16 cellular contexts compared by ENCODE assay signal in genomic region chr19:48826606-48827020, GRCh38. TPM values are rescaled to one million over a fixed set of nuclear protein-coding genes. Genes with fewer than 3 reads are reported as not detected.
DNase-seq lines count a peak whose midpoint lies in the region; ATAC-seq, FAIRE-seq and TF ChIP-seq lines count a peak whose summit lies in the region.
"Had no signal": no experiment of that assay in that cellular context is flagged by ENCODE, and none has a peak within 500 bp of the region (broad histone marks: within the 10 kb centered on the region; RNA-seq: fewer than 3 reads in every experiment).

No MANE protein-coding gene starts in this region.

- H3K27ac ChIP-seq in A549: no peak overlapping the region

- intact Hi-C loops in cardiac septum (cut with DNase I): no loop called here

- TF ChIP-seq POLR2A in A549 (IDR thresholded peaks at IDR 0.05; ENCODE audit: low read length): no peak

- H3K4me3 Mint-ChIP-seq in mesothelial cell of epicardium: no peak overlapping the region
- H3K4me3 Mint-ChIP-seq: activated CD4-positive, alpha-beta T cell treated with anti-CD3 and anti-CD28 coated beads, Interleukin-2, amount 10 ng/mL, durations not matched to agents 24 days and 14 days; immature natural killer cell; T-helper 1 cell treated with Interleukin-12 subunit alpha and Interleukin-12 subunit beta and Interleukin-4 antibody, amounts not matched to agents 30 μg/mL and 1 μg/mL, for 36 hours had no signal

- no peak for FAIRE-seq in A549 (lab: Jason Lieb, UNC)

- in situ Hi-C loops in astrocyte of the spinal cord (cut with HindIII; ENCODE audit: low sequenced_read_pairs): no loop called here

- no peak for TF ChIP-seq RAD21 in A549 (conservative IDR thresholded peaks at IDR 0.05 in 1 of 2, IDR thresholded peaks at IDR 0.05 in 1 of 2)

- no peaks in the 10 kb centered on the region for H3K9me3 ChIP-seq in A549
- H3K9me3 ChIP-seq: MG63 had no signal

- peak; percentile 50 to 52; a peak in 2 of 6 replicates for ATAC-seq in A549
- ATAC-seq in left lobe of liver: peak; percentile 84
- ATAC-seq: Panc1 had no signal

- no peaks in the 10 kb centered on the region for H3K27me3 Mint-ChIP-seq in mesothelial cell of epicardium (ENCODE audit: low read depth)
- H3K27me3 Mint-ChIP-seq: activated CD4-positive, alpha-beta T cell treated with anti-CD3 and anti-CD28 coated beads, Interleukin-2, amount 10 ng/mL, durations not matched to agents 24 days and 14 days had no signal

- TF ChIP-seq CTCF in A549 (IDR thresholded peaks at IDR 0.05): no peak
- TF ChIP-seq CTCF in GM12872 (IDR thresholded peaks at IDR 0.05; ENCODE audit: insufficient read depth, low read depth, low read length): peak; percentile 24; the same call in 1 of the 3 replicates
- TF ChIP-seq CTCF in astrocyte of the spinal cord (IDR thresholded peaks at IDR 0.05; ENCODE audit: low read depth, low read length): peak; percentile 5
- no peak for TF ChIP-seq CTCF in mesothelial cell of epicardium (IDR thresholded peaks at IDR 0.05; ENCODE audit: unreplicated experiment)

- no peaks in the 10 kb centered on the region for H3K4me1 ChIP-seq in A549

- CTCF ChIA-PET in A549 (lab: Yijun Ruan, JAX): interaction anchor here (1.3 to 12.3 kb wide), 9 partner anchors 10 to 248 kb away, joined by 3 to 151 read pairs (median 13); partner anchors contain the start of genes BCAT2 and HSD17B14

- 85% methylated on average over 8 of the region's 8 CpGs for WGBS in A549 (ENCODE audit: missing lambda C conversion rate)

- POLR2A ChIA-PET in A549 (lab: Yijun Ruan, JAX): interaction anchor here (0.9 kb wide), 1 partner anchor 88 kb away, joined by 4 read pairs; no protein-coding TSS in a partner anchor

- H3K27ac Mint-ChIP-seq in mesothelial cell of epicardium: no peak overlapping the region
- H3K27ac Mint-ChIP-seq: activated CD4-positive, alpha-beta T cell treated with anti-CD3 and anti-CD28 coated beads, Interleukin-2, amount 10 ng/mL, durations not matched to agents 24 days and 14 days; immature natural killer cell; T-helper 1 cell treated with Interleukin-12 subunit alpha and Interleukin-12 subunit beta and Interleukin-4 antibody, amounts not matched to agents 30 μg/mL and 1 μg/mL, for 36 hours had no signal

- H3K4me1 Mint-ChIP-seq in mesothelial cell of epicardium: peaks cover 7% of the 10 kb centered on the region
- H3K4me1 Mint-ChIP-seq: activated CD4-positive, alpha-beta T cell treated with anti-CD3 and anti-CD28 coated beads, Interleukin-2, amount 10 ng/mL, durations not matched to agents 24 days and 14 days; immature natural killer cell had no signal

- peaks cover 8% of the 10 kb centered on the region for H3K36me3 Mint-ChIP-seq in mesothelial cell of epicardium
- H3K36me3 Mint-ChIP-seq: immature natural killer cell had no signal

- peak in 1 of 2 experiments; percentile 56 for DNase-seq in A549 (ENCODE audit: low read depth in 1 of 2, low spot score in 1 of 2)
- DNase-seq in astrocyte of the spinal cord (ENCODE audit: low read depth, low spot score): no peak
- peak; percentile 92 for DNase-seq in left lobe of liver (ENCODE audit: low spot score)
- no peak for DNase-seq in DMS153 treated with DMSO at 0.1 percent for 48 hours (lab: John Stamatoyannopoulos, UW; ENCODE audit: unreplicated experiment)
- no peak for DNase-seq in mesothelial cell of epicardium (ENCODE audit: low spot score in 2 of 2, unreplicated experiment in 2 of 2)
- DNase-seq in NCI-H446 treated with DMSO at 0.1 percent for 48 hours (lab: John Stamatoyannopoulos, UW): no peak
- no peak for DNase-seq in cardiac septum (ENCODE audit: low spot score)
- DNase-seq: activated CD4-positive, alpha-beta T cell treated with anti-CD3 and anti-CD28 coated beads, Interleukin-2, amount 10 ng/mL, durations not matched to agents 24 days and 14 days; activated T-cell treated with anti-CD3 and anti-CD28 coated beads, Interleukin-2, amount 50 U/mL, for 48 hours; dermis blood vessel endothelial cell; foreskin fibroblast; immature natural killer cell; MG63 had no signal

- no peaks in the 10 kb centered on the region for H3K9me3 Mint-ChIP-seq in mesothelial cell of epicardium
- H3K9me3 Mint-ChIP-seq: activated CD4-positive, alpha-beta T cell treated with anti-CD3 and anti-CD28 coated beads, Interleukin-2, amount 10 ng/mL, durations not matched to agents 24 days and 14 days; immature natural killer cell; T-helper 1 cell treated with Interleukin-12 subunit alpha and Interleukin-12 subunit beta and Interleukin-4 antibody, amounts not matched to agents 30 μg/mL and 1 μg/mL, for 36 hours had no signal

- no peak overlapping the region for H3K4me2 ChIP-seq in A549

- TF ChIP-seq EP300 in A549 (IDR thresholded peaks at IDR 0.05): no peak

- H3K4me3 ChIP-seq in A549 (no peak overlapping the region), astrocyte of the spinal cord (ENCODE audit: low read depth, low read length) (no peak overlapping the region)
- H3K4me3 ChIP-seq: MG63 had no signal

TF ChIP-seq in A549, 52 proteins besides CTCF, POLR2A, EP300 and RAD21:
- TF ChIP-seq CHD4 (IDR thresholded peaks at IDR 0.05; ENCODE audit: borderline replicate concordance) (no peak), JUNB (IDR thresholded peaks at IDR 0.05) (no peak), GATA3 (IDR thresholded peaks at IDR 0.05; ENCODE audit: borderline replicate concordance) (no peak), KDM5A (IDR thresholded peaks at IDR 0.05) (no peak), HOXA7 (CRISPR knock-in tag; IDR thresholded peaks at IDR 0.05) (no peak), HOXB13 (CRISPR knock-in tag; IDR thresholded peaks at IDR 0.05; ENCODE audit: low read depth) (no peak), BHLHE40 (IDR thresholded peaks at IDR 0.05; ENCODE audit: low read depth, low read length) (no peak), ZSCAN20 (CRISPR knock-in tag; IDR thresholded peaks at IDR 0.05) (no peak), ELK1 (IDR thresholded peaks at IDR 0.05; ENCODE audit: low read depth, low read length) (no peak), HEYL (CRISPR knock-in tag; IDR thresholded peaks at IDR 0.05) (no peak), MYC (IDR thresholded peaks at IDR 0.05; ENCODE audit: borderline replicate concordance, low read length) (no peak), RFX5 (IDR thresholded peaks at IDR 0.05) (no peak), EHF (CRISPR knock-in tag; IDR thresholded peaks at IDR 0.05) (no peak), NPAS2 (CRISPR knock-in tag; IDR thresholded peaks at IDR 0.05; ENCODE audit: borderline replicate concordance) (no peak), CHD2 (IDR thresholded peaks at IDR 0.05; ENCODE audit: low read length, partially characterized antibody) (no peak), USF2 (IDR thresholded peaks at IDR 0.05) (no peak), POLR2AphosphoS2 (conservative IDR thresholded peaks at IDR 0.05; ENCODE audit: low read length) (no peak)

RNA-seq across cellular contexts. Expression of gene HSD17B14, which starts 9.7 kb away (rescaled TPM):
- polyA plus RNA-seq in A549 (2011; rRNA removed) (8.1 and 11.1 TPM in 2 replicates), A549 (2017; fragmentation: RNase III; extraction: RNeasy Plus Mini Kit Qiagen cat#74134 plus additional on column Dnase treatment) (10.6 to 20.9 TPM (median 19.5 TPM) in 3 replicates)
- polyA plus RNA-seq in A549 (2012; cell fraction: cytosol; rRNA removed): 13.6 and 15.8 TPM in 2 replicates
- 19.8 and 22.5 TPM in 2 replicates for polyA plus RNA-seq in A549 (2012; cell fraction: nucleus; rRNA removed)
- polyA minus RNA-seq in A549 (2011; rRNA and poly(A)+ RNA removed): 5.8 TPM in 2 replicates
- total RNA-seq in left lobe of liver (15.7 TPM), mesothelial cell of epicardium (22.9 to 29.6 TPM (median 27.1 TPM) in 3 replicates), cardiac septum (1.9 TPM)
- polyA plus RNA-seq: immature natural killer cell had no signal

RNA-seq across cellular contexts. Expression of gene BCAT2, which starts 15.8 kb away (rescaled TPM):
- 30.4 and 31.9 TPM in 2 replicates for polyA plus RNA-seq in A549 (2011; rRNA removed)
- 93.7 and 119 TPM in 2 replicates for polyA plus RNA-seq in A549 (2012; cell fraction: cytosol; rRNA removed)
- polyA plus RNA-seq in A549 (2012; cell fraction: nucleus; rRNA removed): 166 and 195 TPM in 2 replicates
- polyA plus RNA-seq in A549 (2017; fragmentation: RNase III; extraction: RNeasy Plus Mini Kit Qiagen cat#74134 plus additional on column Dnase treatment): 46.4 to 47.9 TPM (median 47.2 TPM) in 3 replicates
- 35.4 and 36.8 TPM in 2 replicates for polyA minus RNA-seq in A549 (2011; rRNA and poly(A)+ RNA removed)
- 21.7 TPM for total RNA-seq in left lobe of liver
- 45.3 to 47.3 TPM (median 45.7 TPM) in 3 replicates for total RNA-seq in mesothelial cell of epicardium
- 48.9 TPM for total RNA-seq in cardiac septum

RNA-seq across cellular contexts. Expression of gene PLEKHA4, which starts 41.8 kb away (rescaled TPM):
- polyA plus RNA-seq in A549 (2011; rRNA removed) (0.34 and 0.42 TPM in 2 replicates), A549 (2017; fragmentation: RNase III; extraction: RNeasy Plus Mini Kit Qiagen cat#74134 plus additional on column Dnase treatment) (0.46 to 0.78 TPM (median 0.47 TPM) in 3 replicates)
- 0.36 and 0.52 TPM in 2 replicates for polyA plus RNA-seq in A549 (2012; cell fraction: cytosol; rRNA removed)
- 0.97 TPM in 2 replicates for polyA plus RNA-seq in A549 (2012; cell fraction: nucleus; rRNA removed)
- polyA minus RNA-seq in A549 (2011; rRNA and poly(A)+ RNA removed): 0.39 TPM in 1 of 2 replicates, not detected in the other
- total RNA-seq in left lobe of liver (7.6 TPM), mesothelial cell of epicardium (25.7 to 28.6 TPM (median 26.9 TPM) in 3 replicates), cardiac septum (106 TPM)

RNA-seq across cellular contexts. Expression of gene PPP1R15A, which starts 45.6 kb away (rescaled TPM):
- polyA plus RNA-seq in A549 (2011; rRNA removed) (49.0 and 74.2 TPM in 2 replicates), A549 (2017; fragmentation: RNase III; extraction: RNeasy Plus Mini Kit Qiagen cat#74134 plus additional on column Dnase treatment) (28.1 to 29.7 TPM (median 29.2 TPM) in 3 replicates)
- 109 and 112 TPM in 2 replicates for polyA plus RNA-seq in A549 (2012; cell fraction: cytosol; rRNA removed)
- polyA plus RNA-seq in A549 (2012; cell fraction: nucleus; rRNA removed): 162 and 179 TPM in 2 replicates
- 34.8 and 43.6 TPM in 2 replicates for polyA minus RNA-seq in A549 (2011; rRNA and poly(A)+ RNA removed)
- total RNA-seq in left lobe of liver (5.7 TPM), mesothelial cell of epicardium (158 to 170 TPM (median 158 TPM) in 3 replicates), cardiac septum (87.0 TPM)

Comparison
In these comparisons a context has a peak if more than half of its experiments do, and no peak if none do; other contexts are left out.
1. CTCF ChIP-seq: peak in GM12872 (single experiment) and astrocyte of the spinal cord (single experiment); none in A549 (single experiment) and mesothelial cell of epicardium (single experiment).